Comparison of ENCODE assay signal across 8 cellular contexts in the genomic region with DNA sequence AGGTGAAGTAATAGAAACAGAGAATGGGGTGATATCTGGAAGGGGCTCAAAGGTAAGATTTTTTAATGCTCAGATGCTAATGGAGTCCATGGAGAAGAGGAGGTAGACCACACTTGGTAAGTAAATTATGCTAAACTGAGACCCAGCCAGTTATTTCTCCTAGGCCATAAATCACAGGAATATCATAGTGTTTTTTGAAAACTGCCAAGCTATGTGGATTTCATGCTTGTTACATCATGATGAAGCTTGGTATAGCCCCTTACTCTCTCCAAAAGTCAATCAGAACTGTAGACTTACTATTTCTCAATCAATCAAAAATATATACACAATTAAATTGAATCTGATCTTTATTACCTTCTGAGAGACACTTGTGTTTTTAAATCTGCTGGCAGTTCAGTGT.
"Had no signal": no experiment of that assay in that cellular context is flagged by ENCODE, and none has a peak within 500 bp of the region (broad histone marks: within the 10 kb centered on the region; RNA-seq: fewer than 3 reads in every experiment).

No MANE protein-coding gene starts in this region.

- H3K27ac ChIP-seq: GM23248 had no signal

- DNase-seq: GM23248, GOT3, H7, HFFc6, IMR-90, KBM-7 had no signal

- H3K36me3 ChIP-seq: HAP-1 had no signal

- H3K4me3 ChIP-seq: GM23248, HAP-1 had no signal

- H3K9me3 ChIP-seq: HAP-1 had no signal

- H3K4me1 ChIP-seq: HAP-1 had no signal

- H3K9ac ChIP-seq: GM23248 had no signal

- ATAC-seq: HCT116 had no signal
